8 cellular contexts compared by ENCODE assay signal in the genomic region with DNA sequence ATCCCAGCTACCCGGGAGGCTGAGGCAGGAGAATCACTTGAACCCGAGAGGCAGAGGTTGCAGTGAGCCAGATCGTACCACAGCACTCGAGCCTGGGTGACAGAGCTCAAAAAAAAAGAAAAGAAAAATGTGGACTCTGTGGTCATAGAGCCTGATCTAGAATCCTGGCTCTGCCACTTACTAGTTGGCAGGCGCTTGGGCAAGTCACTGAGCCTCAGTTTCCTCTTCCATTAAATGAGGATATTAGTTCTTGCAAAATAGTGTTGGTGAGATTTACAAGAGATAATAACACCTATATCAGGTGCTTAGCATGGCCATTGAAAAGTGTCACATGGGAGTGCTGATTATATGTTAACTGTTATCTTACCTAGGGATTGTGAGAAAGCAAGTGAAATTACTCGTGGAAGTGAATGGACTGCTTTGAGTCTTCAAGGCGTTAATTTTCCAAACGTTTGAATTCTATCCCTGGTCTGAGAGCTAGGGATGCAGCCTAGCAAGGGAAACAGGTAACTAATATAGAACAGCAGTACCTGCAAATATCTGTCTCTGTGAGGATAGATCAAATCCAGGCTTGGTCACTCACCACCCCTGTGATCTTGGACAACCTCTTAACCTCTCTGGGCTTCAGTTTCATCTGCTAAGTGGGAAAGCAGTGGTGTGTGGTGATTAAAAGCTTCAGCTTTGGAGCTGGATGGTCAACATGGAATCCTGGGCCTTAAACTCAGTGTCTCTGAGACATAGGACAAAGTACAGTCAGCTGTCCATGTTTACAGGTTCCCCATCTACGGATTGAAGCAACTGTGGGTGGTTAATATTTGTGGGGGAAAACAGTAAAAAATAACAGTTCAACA. TPM values are rescaled to one million over a fixed set of nuclear protein-coding genes. Genes with fewer than 3 reads are reported as not detected.
DNase-seq lines count a peak whose midpoint lies in the region; ATAC-seq and TF ChIP-seq lines count a peak whose summit lies in the region.

No MANE protein-coding gene starts in this region.

- ATAC-seq in activated T-cell treated with anti-CD3 and anti-CD28 coated beads, Interleukin-2, amount 50 U/mL, for 72 hours (replicated peaks in 1 of 2), result no peak
- ATAC-seq in GM18868 (IDR thresholded peaks at IDR 0.05; ENCODE audit: unreplicated experiment) (no peak), GM18502 (IDR thresholded peaks at IDR 0.05; ENCODE audit: poor library complexity, unreplicated experiment) (no peak), HG02763 (IDR thresholded peaks at IDR 0.05; ENCODE audit: unreplicated experiment) (no peak)

- no peaks in the 10 kb centered on the region for H3K27me3 ChIP-seq in kidney epithelial cell (ENCODE audit: control insufficient read depth, insufficient read depth, low read length)

- H3K27ac ChIP-seq in substantia nigra (ENCODE audit: low read depth, low read length, poor library complexity, severe bottlenecking), result peak overlapping the region; percentile 18

- H3K36me3 ChIP-seq in kidney epithelial cell (ENCODE audit: control insufficient read depth, insufficient read depth, low read length), result no peaks in the 10 kb centered on the region

- H3K4me3 Mint-ChIP-seq in T-helper 1 cell treated with Interleukin-12 subunit alpha and Interleukin-12 subunit beta and Interleukin-4 antibody, amounts not matched to agents 30 μg/mL and 1 μg/mL, for 36 hours, result peak overlapping the region; percentile 98
- peak overlapping the region; percentile 96 to 97 for H3K4me3 Mint-ChIP-seq in activated T-cell treated with anti-CD3 and anti-CD28 coated beads, Interleukin-2, amount 50 U/mL, for 72 hours

- H3K27ac Mint-ChIP-seq in T-helper 1 cell treated with Interleukin-12 subunit alpha and Interleukin-12 subunit beta and Interleukin-4 antibody, amounts not matched to agents 30 μg/mL and 1 μg/mL, for 36 hours, result peak overlapping the region; percentile 98
- peak overlapping the region; percentile 95 for H3K27ac Mint-ChIP-seq in activated T-cell treated with anti-CD3 and anti-CD28 coated beads, Interleukin-2, amount 50 U/mL, for 72 hours

- TF ChIP-seq CTCF in kidney epithelial cell (IDR thresholded peaks at IDR 0.05; ENCODE audit: insufficient read depth, low read length, poor library complexity, severe bottlenecking), result no peak

- peak overlapping the region; percentile 94 for H3K4me3 ChIP-seq in kidney epithelial cell (ENCODE audit: low read depth, low read length)

- DNase-seq in T-helper 1 cell, result no peak
- DNase-seq in activated T-cell treated with anti-CD3 and anti-CD28 coated beads, Interleukin-2, amount 50 U/mL, for 72 hours, result no peak
- DNase-seq in kidney epithelial cell (ENCODE audit: low read depth), result no peak
- no peak for DNase-seq in substantia nigra (lab: John Stamatoyannopoulos, UW)

- H3K27me3 Mint-ChIP-seq in T-helper 1 cell treated with Interleukin-12 subunit alpha and Interleukin-12 subunit beta and Interleukin-4 antibody, amounts not matched to agents 30 μg/mL and 1 μg/mL, for 36 hours (ENCODE audit: low read depth), result no peaks in the 10 kb centered on the region
- H3K27me3 Mint-ChIP-seq in activated T-cell treated with anti-CD3 and anti-CD28 coated beads, Interleukin-2, amount 50 U/mL, for 72 hours (ENCODE audit: low read depth), result no peaks in the 10 kb centered on the region

- peaks cover 54% of the 10 kb centered on the region for H3K4me1 Mint-ChIP-seq in T-helper 1 cell treated with Interleukin-12 subunit alpha and Interleukin-12 subunit beta and Interleukin-4 antibody, amounts not matched to agents 30 μg/mL and 1 μg/mL, for 36 hours (ENCODE audit: low read depth)
- H3K4me1 Mint-ChIP-seq in activated T-cell treated with anti-CD3 and anti-CD28 coated beads, Interleukin-2, amount 50 U/mL, for 72 hours (ENCODE audit: low read depth), result peaks cover 86% of the 10 kb centered on the region

- H3K9me3 Mint-ChIP-seq in T-helper 1 cell treated with Interleukin-12 subunit alpha and Interleukin-12 subunit beta and Interleukin-4 antibody, amounts not matched to agents 30 μg/mL and 1 μg/mL, for 36 hours, result no peaks in the 10 kb centered on the region
- peaks cover 2% of the 10 kb centered on the region in 2 donors for H3K9me3 Mint-ChIP-seq in activated T-cell treated with anti-CD3 and anti-CD28 coated beads, Interleukin-2, amount 50 U/mL, for 72 hours

- peaks cover 26% of the 10 kb centered on the region for H3K36me3 Mint-ChIP-seq in T-helper 1 cell treated with Interleukin-12 subunit alpha and Interleukin-12 subunit beta and Interleukin-4 antibody, amounts not matched to agents 30 μg/mL and 1 μg/mL, for 36 hours (ENCODE audit: low read depth)
- H3K36me3 Mint-ChIP-seq in activated T-cell treated with anti-CD3 and anti-CD28 coated beads, Interleukin-2, amount 50 U/mL, for 72 hours (ENCODE audit: insufficient read depth in 2 of 2), result peaks cover 12 to 26% of the 10 kb centered on the region in 2 donors

RNA-seq across cellular contexts. Expression of gene NSMCE1, which starts 1.0 kb away (rescaled TPM):
- total RNA-seq in activated T-cell treated with anti-CD3 and anti-CD28 coated beads, Interleukin-2, amount 50 U/mL, for 72 hours, result 100 to 1,000 TPM; 119 to 165 TPM
- total RNA-seq in kidney epithelial cell, result 88.9 and 94.8 TPM in 2 replicates

RNA-seq across cellular contexts. Expression of gene IL4R, which starts 44.2 kb away (rescaled TPM):
- 100 to 1,000 TPM; 313 to 348 TPM for total RNA-seq in activated T-cell treated with anti-CD3 and anti-CD28 coated beads, Interleukin-2, amount 50 U/mL, for 72 hours
- 52.1 and 58.8 TPM in 2 replicates for total RNA-seq in kidney epithelial cell
